Comparison of ENCODE assay signal across 33 cellular contexts in genomic region chr1:24138481-24139158, GRCh38. TPM values are rescaled to one million over a fixed set of nuclear protein-coding genes. Genes with fewer than 3 reads are reported as not detected.
"Had no signal": no experiment of that assay in that cellular context is flagged by ENCODE, and none has a peak within 500 bp of the region (broad histone marks: within the 10 kb centered on the region; RNA-seq: fewer than 3 reads in every experiment).

No MANE protein-coding gene starts in this region.

- H3K4me3 ChIP-seq: esophagus muscularis mucosa, heart left ventricle, lung, mucosa of descending colon, ovary, spleen, tibial nerve had no signal

- H3K36me3 ChIP-seq: esophagus muscularis mucosa, heart left ventricle, ovary, spleen, tibial nerve had no signal

- H3K4me3 Mint-ChIP-seq: activated CD4-positive, alpha-beta memory T cell treated with anti-CD3 and anti-CD28 coated beads, Interleukin-2, amount 10 ng/mL, durations not matched to agents 7 days and 5 days; activated CD4-positive, alpha-beta T cell treated with anti-CD3 and anti-CD28 coated beads, Interleukin-2, amount 10 ng/mL, durations not matched to agents 7 days and 5 days; activated naive CD4-positive, alpha-beta T cell treated with anti-CD3 and anti-CD28 coated beads, Interleukin-2, amount 50 U/mL, for 24 hours; activated T-cell treated with anti-CD3 and anti-CD28 coated beads, Interleukin-2, amount 50 U/mL, for 4 hours; activated T-helper 17 cell treated with anti-CD3 and anti-CD28 coated beads, Interleukin-2, amount 50 U/mL, for 72 hours; brain; dendritic cell treated with granulocyte-macrophage colony-stimulating factor and Interleukin-4, amounts not matched to agents 40 ng/mL and 50 ng/mL, for 4 days; endodermal cell; nephron; T-helper 17 cell; WTC11 had no signal

- H3K4me1 Mint-ChIP-seq: activated T-helper 17 cell treated with anti-CD3 and anti-CD28 coated beads, Interleukin-2, amount 50 U/mL, for 72 hours; nephron had no signal

- ATAC-seq: activated T-cell treated with anti-CD3 and anti-CD28 coated beads, Interleukin-2, amount 50 U/mL, for 4 hours; activated T-helper 17 cell treated with anti-CD3 and anti-CD28 coated beads, Interleukin-2, amount 50 U/mL, for 72 hours; foreskin keratinocyte; heart left ventricle; left lobe of liver; mucosa of descending colon; right cardiac atrium; T-helper 17 cell; WTC11 had no signal

- H3K9me3 Mint-ChIP-seq: activated CD4-positive, alpha-beta memory T cell treated with anti-CD3 and anti-CD28 coated beads, Interleukin-2, amount 10 ng/mL, durations not matched to agents 7 days and 5 days; activated naive CD4-positive, alpha-beta T cell treated with anti-CD3 and anti-CD28 coated beads, Interleukin-2, amount 50 U/mL, for 24 hours; activated T-cell treated with anti-CD3 and anti-CD28 coated beads, Interleukin-2, amount 50 U/mL, for 4 hours; activated T-helper 17 cell treated with anti-CD3 and anti-CD28 coated beads, Interleukin-2, amount 50 U/mL, for 72 hours; dendritic cell treated with granulocyte-macrophage colony-stimulating factor and Interleukin-4, amounts not matched to agents 40 ng/mL and 50 ng/mL, for 4 days; endodermal cell; immature natural killer cell; nephron had no signal

- H3K9me3 ChIP-seq: esophagus muscularis mucosa, mucosa of descending colon, ovary, tibial nerve had no signal

- H3K36me3 Mint-ChIP-seq: activated naive CD4-positive, alpha-beta T cell treated with anti-CD3 and anti-CD28 coated beads, Interleukin-2, amount 50 U/mL, for 24 hours; brain; immature natural killer cell; WTC11 had no signal

- DNase-seq: activated CD4-positive, alpha-beta memory T cell treated with anti-CD3 and anti-CD28 coated beads, Interleukin-2, amount 10 ng/mL, durations not matched to agents 7 days and 5 days; activated CD4-positive, alpha-beta T cell treated with anti-CD3 and anti-CD28 coated beads for 1 hour; activated CD4-positive, alpha-beta T cell treated with anti-CD3 and anti-CD28 coated beads, Interleukin-2, amount 10 ng/mL, durations not matched to agents 7 days and 5 days; activated gamma-delta T cell treated with Interleukin-2 at 50 U/mL for 16 hours; activated T-cell treated with anti-CD3 and anti-CD28 coated beads, Interleukin-2, amount 50 U/mL, for 4 hours; anterior cingulate cortex; endodermal cell; foreskin keratinocyte; heart left ventricle; hypothalamus; mucosa of descending colon; ovary; right cardiac atrium; spleen; stimulated activated CD4-positive, alpha-beta T cell treated with anti-CD3 and anti-CD28 coated beads, Interleukin-2, amount 100 ng/mL, for 48 hours; stimulated activated naive CD4-positive, alpha-beta T cell treated with Interleukin-2 at 50 U/mL for 16 hours; T-helper 17 cell had no signal

- H3K27ac ChIP-seq: esophagus muscularis mucosa, foreskin keratinocyte, heart left ventricle, ovary, spleen, tibial nerve had no signal

- H3K27me3 ChIP-seq: foreskin keratinocyte, heart left ventricle, ovary, tibial nerve had no signal

- H3K27ac Mint-ChIP-seq: activated CD4-positive, alpha-beta memory T cell treated with anti-CD3 and anti-CD28 coated beads, Interleukin-2, amount 10 ng/mL, durations not matched to agents 7 days and 5 days; activated CD4-positive, alpha-beta T cell treated with anti-CD3 and anti-CD28 coated beads, Interleukin-2, amount 10 ng/mL, durations not matched to agents 7 days and 5 days; activated naive CD4-positive, alpha-beta T cell treated with anti-CD3 and anti-CD28 coated beads, Interleukin-2, amount 50 U/mL, for 24 hours; activated T-helper 17 cell treated with anti-CD3 and anti-CD28 coated beads, Interleukin-2, amount 50 U/mL, for 72 hours; brain; dendritic cell treated with granulocyte-macrophage colony-stimulating factor and Interleukin-4, amounts not matched to agents 40 ng/mL and 50 ng/mL, for 4 days; endodermal cell; immature natural killer cell; nephron; T-helper 17 cell; WTC11 had no signal

- H3K4me1 ChIP-seq: spleen had no signal

RNA-seq across cellular contexts. Expression of gene IL22RA1, which starts 4.3 kb away (rescaled TPM):
- total RNA-seq: activated CD4-positive, alpha-beta memory T cell treated with anti-CD3 and anti-CD28 coated beads, Interleukin-2, amount 10 ng/mL, durations not matched to agents 7 days and 5 days; activated CD4-positive, alpha-beta T cell treated with anti-CD3 and anti-CD28 coated beads, Interleukin-2, amount 10 ng/mL, durations not matched to agents 7 days and 5 days; activated T-helper 17 cell treated with anti-CD3 and anti-CD28 coated beads, Interleukin-2, amount 50 U/mL, for 72 hours; endodermal cell; mesenteric fat pad; myocyte; pulmonary artery endothelial cell; spleen; T-helper 17 cell; temporal lobe; tibial nerve; urinary bladder had no signal
- polyA plus RNA-seq: immature natural killer cell, spleen had no signal

RNA-seq across cellular contexts. Expression of gene MYOM3, which starts 26.7 kb away (rescaled TPM):
- total RNA-seq: activated CD4-positive, alpha-beta memory T cell treated with anti-CD3 and anti-CD28 coated beads, Interleukin-2, amount 10 ng/mL, durations not matched to agents 7 days and 5 days; activated CD4-positive, alpha-beta T cell treated with anti-CD3 and anti-CD28 coated beads, Interleukin-2, amount 10 ng/mL, durations not matched to agents 7 days and 5 days; activated T-cell treated with anti-CD3 and anti-CD28 coated beads, Interleukin-2, amount 50 U/mL, for 4 hours; activated T-helper 17 cell treated with anti-CD3 and anti-CD28 coated beads, Interleukin-2, amount 50 U/mL, for 72 hours; spleen; T-helper 17 cell had no signal
- polyA plus RNA-seq: immature natural killer cell had no signal

RNA-seq across cellular contexts. Expression of gene IFNLR1, which starts 48.5 kb away (rescaled TPM):
- total RNA-seq: pulmonary artery endothelial cell had no signal
